ENCODE assay signal across 30 cellular contexts in genomic region chr3:113979916-113980315, GRCh38.
"Had no signal": no experiment of that assay in that cellular context is flagged by ENCODE, and none has a peak within 500 bp of the region (broad histone marks: within the 10 kb centered on the region; RNA-seq: fewer than 3 reads in every experiment).

No MANE protein-coding gene starts in this region.

- H3K27me3 Mint-ChIP-seq: natural killer cell treated with Interleukin-12 subunit alpha and Interleukin-12 subunit beta and Interleukin-15 and Interleukin-18, amount 100 ng/mL, for 72 hours; stimulated activated naive CD8-positive, alpha-beta T cell treated with anti-CD3 and anti-CD28 coated beads, Interleukin-15, Interleukin-2, amounts not matched to agents 100 ng/mL and 50 ng/mL, for 24 hours; type B pancreatic cell had no signal

- H3K27ac Mint-ChIP-seq: mesothelial cell of epicardium; naive thymus-derived CD4-positive, alpha-beta T cell; natural killer cell treated with Interleukin-12 subunit alpha and Interleukin-12 subunit beta and Interleukin-15 and Interleukin-18, amount 100 ng/mL, for 72 hours; stimulated activated effector memory CD8-positive, alpha-beta T cell treated with anti-CD3 and anti-CD28 coated beads, Interleukin-12 subunit alpha, Interleukin-12 subunit beta, amount 100 ng/mL, for 72 hours; stimulated activated naive CD8-positive, alpha-beta T cell treated with anti-CD3 and anti-CD28 coated beads, Interleukin-15, Interleukin-2, amounts not matched to agents 100 ng/mL and 50 ng/mL, for 24 hours; type B pancreatic cell had no signal

- H3K36me3 Mint-ChIP-seq: stimulated activated effector memory CD8-positive, alpha-beta T cell treated with anti-CD3 and anti-CD28 coated beads, Interleukin-12 subunit alpha, Interleukin-12 subunit beta, amount 100 ng/mL, for 72 hours had no signal

- H3K9me3 ChIP-seq: left lung, lower lobe of right lung, mucosa of descending colon, pancreas, prostate gland, sigmoid colon, suprapubic skin, thoracic aorta, tibial artery, uterus had no signal

- ATAC-seq: left cardiac atrium; left lung; lower lobe of right lung; mucosa of descending colon; naive thymus-derived CD4-positive, alpha-beta T cell; natural killer cell treated with Interleukin-12 subunit alpha and Interleukin-12 subunit beta and Interleukin-15 and Interleukin-18, amount 100 ng/mL, for 72 hours; pancreas; right cardiac atrium; stimulated activated effector memory CD8-positive, alpha-beta T cell treated with anti-CD3 and anti-CD28 coated beads, Interleukin-12 subunit alpha, Interleukin-12 subunit beta, amount 100 ng/mL, for 72 hours had no signal

- H3K4me3 ChIP-seq: left lung, lower lobe of right lung, mucosa of descending colon, pancreas, prostate gland, sigmoid colon, spleen, suprapubic skin, thoracic aorta, tibial artery, uterus had no signal

- H3K27me3 ChIP-seq: left lung, pancreas, sigmoid colon, spleen, suprapubic skin, tibial artery, uterus had no signal

- H3K4me3 Mint-ChIP-seq: mesothelial cell of epicardium; naive thymus-derived CD4-positive, alpha-beta T cell; natural killer cell treated with Interleukin-12 subunit alpha and Interleukin-12 subunit beta and Interleukin-15 and Interleukin-18, amount 100 ng/mL, for 72 hours; neural crest cell; stimulated activated effector memory CD8-positive, alpha-beta T cell treated with anti-CD3 and anti-CD28 coated beads, Interleukin-12 subunit alpha, Interleukin-12 subunit beta, amount 100 ng/mL, for 72 hours; stimulated activated naive CD8-positive, alpha-beta T cell treated with anti-CD3 and anti-CD28 coated beads, Interleukin-15, Interleukin-2, amounts not matched to agents 100 ng/mL and 50 ng/mL, for 24 hours; type B pancreatic cell had no signal

- H3K4me1 ChIP-seq: left lung, lower lobe of right lung, pancreas, prostate gland, sigmoid colon, suprapubic skin, tibial artery, uterus had no signal

- DNase-seq: hippocampal formation; kidney glomerular epithelial cell; left cardiac atrium; left lung; lower lobe of right lung; mammary epithelial cell; mesendoderm; mucosa of descending colon; naive thymus-derived CD4-positive, alpha-beta T cell; nucleus accumbens; pancreas; posterior cingulate gyrus; retina; right cardiac atrium; sigmoid colon; small intestine; spleen; stimulated activated CD4-positive, alpha-beta T cell treated with anti-CD3 and anti-CD28 coated beads, Interleukin-4, amount 100 ng/mL, for 24 hours; stimulated activated naive CD4-positive, alpha-beta T cell; tibial artery; uterus had no signal

- H3K27ac ChIP-seq: left lung, lower lobe of right lung, pancreas, prostate gland, sigmoid colon, spleen, suprapubic skin, thoracic aorta, tibial artery, uterus had no signal

- H3K4me1 Mint-ChIP-seq: mesothelial cell of epicardium; neural crest cell; stimulated activated effector memory CD8-positive, alpha-beta T cell treated with anti-CD3 and anti-CD28 coated beads, Interleukin-12 subunit alpha, Interleukin-12 subunit beta, amount 100 ng/mL, for 72 hours had no signal

- H3K9me3 Mint-ChIP-seq: natural killer cell treated with Interleukin-12 subunit alpha and Interleukin-12 subunit beta and Interleukin-15 and Interleukin-18, amount 100 ng/mL, for 72 hours; neural crest cell had no signal
